8 cellular contexts compared by ENCODE assay signal in genomic region chr2:219245899-219246230, GRCh38.
DNase-seq lines count a peak whose midpoint lies in the region; ATAC-seq and TF ChIP-seq lines count a peak whose summit lies in the region.

No MANE protein-coding gene starts in this region.

- TF ChIP-seq CTCF in WI38 (IDR thresholded peaks at IDR 0.05; ENCODE audit: low read depth, low read length), result no peak

- H3K4me3 ChIP-seq in HAP-1 (peak overlapping the region; percentile 89), WI38 (ENCODE audit: low read depth, low read length) (peak overlapping the region; percentile 68), skin epidermis (peak overlapping the region; percentile 66 to 92 (median 76))

- peaks cover 20% of the 10 kb centered on the region for H3K36me3 ChIP-seq in HAP-1 (replicated peaks)

- no peaks in the 10 kb centered on the region for H3K27me3 ChIP-seq in HAP-1 (ENCODE audit: low read depth)

- DNase-seq in HAP-1 (ENCODE audit: low spot score in 2 of 2) (no peak), hepatic stellate cell (ENCODE audit: low spot score) (peak; percentile 23), LoVo (ENCODE audit: low spot score) (no peak)

- peak overlapping the region; percentile 71 to 99 (median 93) for H3K27ac ChIP-seq in skin epidermis

- no peaks in the 10 kb centered on the region; the same call in none of the 2 replicates for H3K9me3 ChIP-seq in HAP-1

- in situ Hi-C loops in HAP-1 (cut with MboI; ENCODE audit: low sequenced_read_pairs), result no loop called here

- no peak for ATAC-seq in HG03565 (IDR thresholded peaks at IDR 0.05; ENCODE audit: unreplicated experiment)
- ATAC-seq in HG02623 (IDR thresholded peaks at IDR 0.05; ENCODE audit: unreplicated experiment), result no peak
- no peak for ATAC-seq in HG02981 (IDR thresholded peaks at IDR 0.05; ENCODE audit: unreplicated experiment)

- H3K4me1 ChIP-seq in HAP-1, result peaks cover 5% of the 10 kb centered on the region
